In genomic region chr6:2768696-2769095, GRCh38 we compare ENCODE assay signal across 1 cellular context.
TF ChIP-seq lines count a peak whose summit lies in the region.

No MANE protein-coding gene starts in this region.

TF ChIP-seq in HepG2, 621 proteins besides CTCF, POLR2A, EP300 and RAD21:
- TF ChIP-seq ZNF317 (CRISPR knock-in tag; IDR thresholded peaks at IDR 0.05) (no peak), RXRA (CRISPR knock-in tag; IDR thresholded peaks at IDR 0.05) (no peak), SRSF4 (IDR thresholded peaks at IDR 0.05; ENCODE audit: low read depth, low read length, poor library complexity, severe bottlenecking) (no peak), GFI1 (CRISPR knock-in tag; IDR thresholded peaks at IDR 0.05; ENCODE audit: borderline replicate concordance) (peak; percentile 8; the same call in 1 of the 2 replicates)
TF ChIP-seq in HepG2: peak in this region for 1.
